8 cellular contexts compared by ENCODE assay signal in the genomic region with DNA sequence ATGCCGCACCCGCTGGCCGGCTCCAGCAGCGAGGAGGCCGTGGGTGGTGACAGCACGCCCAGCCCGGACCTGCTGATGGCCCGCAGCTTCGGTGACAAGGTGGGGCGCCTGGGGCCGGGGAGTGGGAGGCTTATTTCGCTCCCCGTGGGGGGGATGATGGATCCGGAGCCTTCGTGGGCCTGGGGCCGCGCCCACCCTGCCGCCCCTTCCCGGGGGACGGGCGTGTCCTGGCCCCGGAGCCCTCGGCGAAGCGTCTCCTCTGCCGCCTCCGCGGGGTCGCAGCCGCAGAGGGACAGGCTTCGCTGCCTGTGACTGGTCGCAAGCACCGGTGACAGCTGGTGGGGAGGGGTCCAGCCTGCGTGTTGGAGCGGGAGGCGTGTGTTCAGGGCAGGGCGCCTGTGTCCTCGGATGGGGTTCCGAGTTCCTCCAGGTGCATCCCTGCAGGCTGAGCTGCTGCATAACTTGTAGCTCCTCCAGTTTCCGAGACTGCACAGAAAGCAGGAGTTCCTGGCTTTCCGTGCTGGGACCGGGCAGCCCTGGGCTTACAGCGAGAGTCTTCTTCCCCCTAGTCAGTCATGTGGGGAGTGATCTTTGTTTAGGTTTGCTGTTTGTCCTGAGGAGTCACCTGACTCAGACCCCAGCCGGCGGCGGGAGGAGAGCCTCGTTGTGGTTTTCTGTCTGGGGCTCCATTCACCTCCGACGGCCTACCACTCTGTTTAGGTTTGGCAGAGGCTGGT. TPM values are rescaled to one million over a fixed set of nuclear protein-coding genes. Genes with fewer than 3 reads are reported as not detected.
A peak's percentile ranks its signal among the peaks of the same experiment; 100 is the strongest.
DNase-seq lines count a peak whose midpoint lies in the region; ATAC-seq and TF ChIP-seq lines count a peak whose summit lies in the region.

No MANE protein-coding gene starts in this region.

- no peaks in the 10 kb centered on the region for H3K36me3 ChIP-seq in A673 (ENCODE audit: insufficient read depth, low read length, poor library complexity, severe bottlenecking)
- no peaks in the 10 kb centered on the region for H3K36me3 ChIP-seq in left lung

- intact Hi-C loops in A673 (cut with micrococcal nuclease; ENCODE audit: unreplicated experiment) = no loop called here
- intact Hi-C loops in left lung (cut with DNase I) = no loop called here

- H3K9me3 ChIP-seq in A673 (ENCODE audit: low read depth, low read length, poor library complexity, severe bottlenecking) (no peaks in the 10 kb centered on the region), left lung (no peaks in the 10 kb centered on the region)

- DNase-seq in A673 (ENCODE audit: low spot score) = peak; percentile 37
- peak; percentile 72 for DNase-seq in NCI-H2227 (lab: John Stamatoyannopoulos, UW; ENCODE audit: unreplicated experiment)
- DNase-seq in activated CD4-positive, alpha-beta T cell treated with anti-CD3 and anti-CD28 coated beads for 4 hours = peak; percentile 18 to 23
- DNase-seq in dermis microvascular lymphatic vessel endothelial cell (ENCODE audit: low read depth in 2 of 2) = peak; percentile 5 to 57
- peak; percentile 62 to 85 for DNase-seq in left lung
- peak; percentile 5 to 27 for DNase-seq in stimulated activated CD4-positive, alpha-beta T cell treated with anti-CD3 and anti-CD28 coated beads, Interleukin-4, amount 100 ng/mL, for 4 hours

- H3K4me3 ChIP-seq in A673 (ENCODE audit: low read depth, low read length, poor library complexity, severe bottlenecking) (peak overlapping the region; percentile 85), left lung (peak overlapping the region; percentile 83 to 98)

- no TSS peak for BruUV-seq in A673 (replicated peaks; lab: Mats Ljungman, UMichigan)

- H3K27me3 ChIP-seq in A673 (replicated peaks; ENCODE audit: insufficient read depth, low read depth, low read length, poor library complexity) (no peaks in the 10 kb centered on the region), left lung (no peaks in the 10 kb centered on the region)

- CTCF ChIA-PET in A673 (lab: Charles Lee) = no interaction called here

- no peak for TF ChIP-seq POLR2A in GM18505 (IDR thresholded peaks at IDR 0.05; ENCODE audit: borderline replicate concordance, extremely low read depth, insufficient read depth, insufficient read length)

- peak overlapping the region; percentile 58 for H3K27ac ChIP-seq in A673 (ENCODE audit: low read depth, low read length, poor library complexity, severe bottlenecking)
- H3K27ac ChIP-seq in left lung = peak overlapping the region; percentile 85 to 91

- peak; percentile 44 for ATAC-seq in GM18505 (IDR thresholded peaks at IDR 0.05; ENCODE audit: unreplicated experiment)
- peak; percentile 36 for ATAC-seq in HG03025 (IDR thresholded peaks at IDR 0.05; ENCODE audit: low FRiP score, unreplicated experiment)
- peak; percentile 19 for ATAC-seq in left lung

- TF ChIP-seq CTCF in A673 (conservative IDR thresholded peaks at IDR 0.05; ENCODE audit: low read depth, low read length) (no peak), left lung (IDR thresholded peaks at IDR 0.05) (no peak)

- POLR2A ChIA-PET in A673 (lab: Charles Lee; ENCODE audit: low non-redundant PET) = no interaction called here

- H3K4me1 ChIP-seq in A673 (ENCODE audit: insufficient read depth, low read length, poor library complexity, severe bottlenecking) = peaks cover 9% of the 10 kb centered on the region
- peaks cover 39 to 61% of the 10 kb centered on the region in 2 donors for H3K4me1 ChIP-seq in left lung

RNA-seq across cellular contexts. Expression of gene SNX30, which starts 0.7 kb away (rescaled TPM):
- total RNA-seq in A673 (2021) = 6.1 and 6.6 TPM in 2 replicates
- 5.9 and 9.7 TPM in 2 replicates for total RNA-seq in dermis microvascular lymphatic vessel endothelial cell
- 10 to 100 TPM; 51.2 to 69.4 TPM for total RNA-seq in left lung

RNA-seq across cellular contexts. Expression of gene INIP, which starts 33.3 kb away (rescaled TPM):
- total RNA-seq in A673 (2021) = 26.6 and 28.9 TPM in 2 replicates
- total RNA-seq in dermis microvascular lymphatic vessel endothelial cell = 16.3 and 18.3 TPM in 2 replicates
- total RNA-seq in left lung = 10 to 100 TPM; 22.8 to 25.4 TPM

Comparison
In these comparisons a context has a peak if more than half of its experiments do, and no peak if none do; other contexts are left out.
1. Peak in every context shown above with its lines: DNase-seq, ATAC-seq, H3K4me3 ChIP-seq and H3K27ac ChIP-seq.
2. DNase-seq: peak in every context shown above with its lines; median percentile 74 in left lung; 72 in NCI-H2227; 37 in A673; 31 in dermis microvascular lymphatic vessel endothelial cell; 20 in activated CD4-positive, alpha-beta T cell treated with anti-CD3 and anti-CD28 coated beads for 4 hours; 16 in stimulated activated CD4-positive, alpha-beta T cell treated with anti-CD3 and anti-CD28 coated beads, Interleukin-4, amount 100 ng/mL, for 4 hours.